ENCODE assay signal across 1 cellular context in genomic region chr1:85581138-85581801, GRCh38.
TF ChIP-seq lines count a peak whose summit lies in the region.

No MANE protein-coding gene starts in this region.

TF ChIP-seq in HEK293T, 16 proteins besides CTCF, POLR2A, EP300 and RAD21 (continued from another document):
- TF ChIP-seq, protein P1, sequence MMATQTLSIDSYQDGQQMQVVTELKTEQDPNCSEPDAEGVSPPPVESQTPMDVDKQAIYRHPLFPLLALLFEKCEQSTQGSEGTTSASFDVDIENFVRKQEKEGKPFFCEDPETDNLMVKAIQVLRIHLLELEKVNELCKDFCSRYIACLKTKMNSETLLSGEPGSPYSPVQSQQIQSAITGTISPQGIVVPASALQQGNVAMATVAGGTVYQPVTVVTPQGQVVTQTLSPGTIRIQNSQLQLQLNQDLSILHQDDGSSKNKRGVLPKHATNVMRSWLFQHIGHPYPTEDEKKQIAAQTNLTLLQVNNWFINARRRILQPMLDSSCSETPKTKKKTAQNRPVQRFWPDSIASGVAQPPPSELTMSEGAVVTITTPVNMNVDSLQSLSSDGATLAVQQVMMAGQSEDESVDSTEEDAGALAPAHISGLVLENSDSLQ (IDR thresholded peaks at IDR 0.05), result no peak
- TF ChIP-seq CTBP1 (IDR thresholded peaks at IDR 0.05; ENCODE audit: borderline replicate concordance), result 0 out of 2 replicates have a peak, but pooled peaks have one; percentile 5
- TF ChIP-seq ZNF384 (IDR thresholded peaks at IDR 0.05), result no peak
- no peak for TF ChIP-seq FOXM1 (IDR thresholded peaks at IDR 0.05; ENCODE audit: borderline replicate concordance)
- TF ChIP-seq SUZ12 (IDR thresholded peaks at IDR 0.05), result no peak
